8 cellular contexts compared by ENCODE assay signal in genomic region chr9:113578877-113579269, GRCh38.
A peak's percentile ranks its signal among the peaks of the same experiment; 100 is the strongest.
DNase-seq lines count a peak whose midpoint lies in the region; ATAC-seq and TF ChIP-seq lines count a peak whose summit lies in the region.

No MANE protein-coding gene starts in this region.

- no peaks in the 10 kb centered on the region for H3K9me3 Mint-ChIP-seq in activated T-helper 2 cell treated with anti-CD3 and anti-CD28 coated beads, Interferon-gamma antibody, Interleukin-2, Interleukin-4, amounts not matched to agents 10 μg/mL and 5 μg/mL and 100 μg/mL, durations not matched to agents 14 hours and 24 hours and 36 hours

- peaks cover 72% of the 10 kb centered on the region for H3K4me1 Mint-ChIP-seq in activated T-helper 2 cell treated with anti-CD3 and anti-CD28 coated beads, Interferon-gamma antibody, Interleukin-2, Interleukin-4, amounts not matched to agents 10 μg/mL and 5 μg/mL and 100 μg/mL, durations not matched to agents 14 hours and 24 hours and 36 hours (ENCODE audit: low read depth)

- no peaks in the 10 kb centered on the region for H3K27me3 ChIP-seq in heart left ventricle

- peak overlapping the region; percentile 79 for H3K4me3 Mint-ChIP-seq in activated T-helper 2 cell treated with anti-CD3 and anti-CD28 coated beads, Interferon-gamma antibody, Interleukin-2, Interleukin-4, amounts not matched to agents 10 μg/mL and 5 μg/mL and 100 μg/mL, durations not matched to agents 14 hours and 24 hours and 36 hours (ENCODE audit: low read depth)

- peak; percentile 98 for DNase-seq in RWPE1 (ENCODE audit: low spot score)
- peak; percentile 84 for DNase-seq in activated T-helper 2 cell treated with anti-CD3 and anti-CD28 coated beads, Interferon-gamma antibody, Interleukin-2, Interleukin-4, amounts not matched to agents 10 μg/mL and 5 μg/mL and 100 μg/mL, durations not matched to agents 14 hours and 24 hours and 36 hours (ENCODE audit: low spot score)
- DNase-seq in heart left ventricle, result peak in 2 of 5 donors; percentile 77 to 80
- peak; percentile 71 to 75 for DNase-seq in stimulated activated CD4-positive, alpha-beta T cell treated with anti-CD3 and anti-CD28 coated beads, Interleukin-2, amount 100 ng/mL, for 48 hours
- DNase-seq in iPS-NIHi11 (ENCODE audit: low spot score), result no peak

- CTCF ChIA-PET in RWPE1 (lab: Yijun Ruan, JAX), result interaction anchor here (1.1 to 2.7 kb wide), 4 partner anchors 11 to 76 kb away, joined by 3 to 12 read pairs (median 7); no protein-coding TSS in a partner anchor

- H3K36me3 Mint-ChIP-seq in activated T-helper 2 cell treated with anti-CD3 and anti-CD28 coated beads, Interferon-gamma antibody, Interleukin-2, Interleukin-4, amounts not matched to agents 10 μg/mL and 5 μg/mL and 100 μg/mL, durations not matched to agents 14 hours and 24 hours and 36 hours (ENCODE audit: low read depth), result peaks cover 24% of the 10 kb centered on the region

- peaks cover 0 to 15% (median 8%) of the 10 kb centered on the region in 9 donors for H3K36me3 ChIP-seq in heart left ventricle

- ATAC-seq in GM18873 (IDR thresholded peaks at IDR 0.05; ENCODE audit: low FRiP score, unreplicated experiment) (peak; percentile 41), HG03108 (IDR thresholded peaks at IDR 0.05; ENCODE audit: unreplicated experiment) (peak; percentile 53), heart left ventricle (peak in 2 of 4 donors; percentile 5 to 11)

- TF ChIP-seq CTCF in 22Rv1 (IDR thresholded peaks at IDR 0.05) (no peak), RWPE1 (conservative IDR thresholded peaks at IDR 0.05; ENCODE audit: low read depth) (no peak), heart left ventricle (IDR thresholded peaks at IDR 0.05) (no peak)

- intact Hi-C loops in activated T-helper 2 cell treated with anti-CD3 and anti-CD28 coated beads, Interferon-gamma antibody, Interleukin-2, Interleukin-4, amounts not matched to agents 10 μg/mL and 5 μg/mL and 100 μg/mL, durations not matched to agents 14 hours and 24 hours and 36 hours (cut with micrococcal nuclease), result loop anchor here (1.0 kb wide), 7 partner anchors 23 to 169 kb away; partner anchors contain the start of genes C9orf43 and POLE3
- intact Hi-C loops in heart left ventricle (cut with DNase I), result loop anchor here in 2 of 10 donors (5.0 to 10.0 kb wide), 2 partner anchors 37 to 54 kb away; no protein-coding TSS in a partner anchor

- POLR2A ChIA-PET in RWPE1 (lab: Yijun Ruan, JAX; ENCODE audit: low non-redundant PET), result interaction anchor here (1.0 to 1.6 kb wide), 3 partner anchors 13 to 170 kb away, joined by 3 to 10 read pairs (median 6); no protein-coding TSS in a partner anchor

- peaks cover 19 to 95% (median 75%) of the 10 kb centered on the region in 12 donors for H3K4me1 ChIP-seq in heart left ventricle

- H3K27ac ChIP-seq in 22Rv1 (peak overlapping the region; percentile 72), RWPE1 (peak overlapping the region; percentile 74), heart left ventricle (peak overlapping the region in 11 of 12 donors; percentile 78 to 99 (median 85))

- H3K27me3 Mint-ChIP-seq in activated T-helper 2 cell treated with anti-CD3 and anti-CD28 coated beads, Interferon-gamma antibody, Interleukin-2, Interleukin-4, amounts not matched to agents 10 μg/mL and 5 μg/mL and 100 μg/mL, durations not matched to agents 14 hours and 24 hours and 36 hours (ENCODE audit: low read depth), result no peaks in the 10 kb centered on the region

- no peak overlapping the region for H3K4me3 ChIP-seq in heart left ventricle

- H3K27ac Mint-ChIP-seq in activated T-helper 2 cell treated with anti-CD3 and anti-CD28 coated beads, Interferon-gamma antibody, Interleukin-2, Interleukin-4, amounts not matched to agents 10 μg/mL and 5 μg/mL and 100 μg/mL, durations not matched to agents 14 hours and 24 hours and 36 hours, result peak overlapping the region; percentile 93

- no peak for TF ChIP-seq POLR2A in heart left ventricle (IDR thresholded peaks at IDR 0.05)

- no peaks in the 10 kb centered on the region for H3K9me3 ChIP-seq in heart left ventricle

- WGBS in heart left ventricle, 4 donors, result 26 to 51% (median 37%) methylated on average over 2 to 5 of the region's 5 CpGs
